8 cellular contexts compared by ENCODE assay signal in the genomic region with DNA sequence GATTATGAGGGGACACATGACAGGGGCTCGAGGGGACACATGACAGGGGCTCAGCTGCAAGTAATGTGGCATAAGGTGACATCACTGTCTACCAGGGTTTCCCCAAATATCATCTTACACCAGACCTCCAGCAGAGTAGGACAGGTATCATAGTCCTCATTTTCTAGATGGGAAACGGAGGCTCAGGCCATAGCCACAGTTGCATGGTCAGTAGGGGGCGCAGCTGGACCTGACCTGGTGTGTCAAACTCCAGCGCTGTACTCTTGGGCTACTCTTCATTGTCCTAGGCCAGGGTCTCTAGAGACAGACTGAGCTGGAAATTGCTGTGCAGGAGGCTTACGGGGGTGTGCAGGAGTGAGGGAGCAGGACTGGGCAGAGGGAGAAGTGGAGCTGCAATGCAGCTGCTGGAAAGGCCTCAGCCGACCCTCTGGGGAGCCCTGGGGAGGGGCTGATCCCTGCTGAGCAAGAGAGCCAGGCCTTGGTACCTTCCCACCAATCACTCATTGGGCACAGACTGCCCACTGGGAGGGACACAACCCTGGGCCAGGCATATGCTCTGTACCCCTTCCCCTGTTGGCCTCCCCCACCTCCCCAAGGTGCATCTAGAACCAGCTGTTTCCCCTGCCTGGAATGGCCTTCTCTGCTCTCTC.
A peak's percentile ranks its signal among the peaks of the same experiment; 100 is the strongest.
DNase-seq lines count a peak whose midpoint lies in the region; ATAC-seq and TF ChIP-seq lines count a peak whose summit lies in the region.

No MANE protein-coding gene starts in this region.

- no peak for TF ChIP-seq POLR2A in esophagus muscularis mucosa (IDR thresholded peaks at IDR 0.05; ENCODE audit: low read depth)

- no peaks in the 10 kb centered on the region for H3K36me3 ChIP-seq in esophagus muscularis mucosa
- no peaks in the 10 kb centered on the region for H3K36me3 ChIP-seq in parathyroid adenoma (ENCODE audit: control insufficient read depth, insufficient read depth, low read length)

- peak; percentile 94 for TF ChIP-seq RAD21 in Ishikawa (IDR thresholded peaks at IDR 0.05; ENCODE audit: low read depth)

- no peak overlapping the region for H3K4me3 ChIP-seq in esophagus muscularis mucosa
- H3K4me3 ChIP-seq in parathyroid adenoma (ENCODE audit: low read depth, low read length), result no peak overlapping the region

- H3K27ac Mint-ChIP-seq in Calu3 (ENCODE audit: unreplicated experiment), result no peak overlapping the region

- BruUV-seq in Calu3 (replicated peaks; lab: Mats Ljungman, UMichigan), result no TSS peak

- H3K27me3 ChIP-seq in esophagus muscularis mucosa, result no peaks in the 10 kb centered on the region
- H3K27me3 ChIP-seq in parathyroid adenoma (ENCODE audit: control insufficient read depth, insufficient read depth, low read length), result no peaks in the 10 kb centered on the region

- WGBS in esophagus muscularis mucosa, result 54% methylated on average over 4 of the region's 6 CpGs

- H3K36me3 Mint-ChIP-seq in Calu3 (ENCODE audit: insufficient read depth, unreplicated experiment), result no peaks in the 10 kb centered on the region

- intact Hi-C loops in Calu3 (cut with micrococcal nuclease; ENCODE audit: unreplicated experiment), result loop anchor here (2.0 to 10.0 kb wide), 4 partner anchors 84 to 210 kb away; a partner anchor contains a TSS
- intact Hi-C loops in esophagus muscularis mucosa (cut with DNase I), result no loop called here

- no peaks in the 10 kb centered on the region for H3K4me1 ChIP-seq in esophagus muscularis mucosa
- peaks cover 8% of the 10 kb centered on the region for H3K4me1 ChIP-seq in parathyroid adenoma

- CTCF ChIA-PET in Calu3 (lab: Charles Lee), result interaction anchor here (0.9 to 2.9 kb wide), 4 partner anchors 65 to 325 kb away, joined by 3 to 17 read pairs (median 4); no protein-coding TSS in a partner anchor

- peak overlapping the region; percentile 46 for H2AFZ ChIP-seq in parathyroid adenoma

- DNase-seq in Calu3 (peak; percentile 83), esophagus muscularis mucosa (ENCODE audit: extremely low spot score) (no peak), NCI-H2029 treated with DMSO at 0.1 percent for 48 hours (lab: John Stamatoyannopoulos, UW) (no peak)

- peaks cover 96% of the 10 kb centered on the region for H3K27me3 Mint-ChIP-seq in Calu3 (ENCODE audit: unreplicated experiment)

- H3K9ac ChIP-seq in parathyroid adenoma, result no peak overlapping the region

- peaks cover 0 to 19% (median 12%) of the 10 kb centered on the region in 4 donors for H3K9me3 ChIP-seq in esophagus muscularis mucosa
- no peaks in the 10 kb centered on the region for H3K9me3 ChIP-seq in parathyroid adenoma (ENCODE audit: control insufficient read depth, low read length)

- no peak for ATAC-seq in GM21515 (IDR thresholded peaks at IDR 0.05; ENCODE audit: unreplicated experiment)
- ATAC-seq in HG03460 (IDR thresholded peaks at IDR 0.05; ENCODE audit: unreplicated experiment), result no peak

- H3K4me1 Mint-ChIP-seq in Calu3 (ENCODE audit: low read depth, unreplicated experiment), result no peaks in the 10 kb centered on the region

- TF ChIP-seq CTCF in Calu3 (IDR thresholded peaks at IDR 0.05; ENCODE audit: unreplicated experiment), result peak; percentile 71
- peak; percentile 76 for TF ChIP-seq CTCF in VCaP (conservative IDR thresholded peaks at IDR 0.05)
- peak in 2 of 3 experiments; percentile 11 to 36 for TF ChIP-seq CTCF in esophagus muscularis mucosa (IDR thresholded peaks at IDR 0.05)
- peak; percentile 70 for TF ChIP-seq CTCF in parathyroid adenoma (IDR thresholded peaks at IDR 0.05)

- no peak overlapping the region for H3K4me2 ChIP-seq in parathyroid adenoma (ENCODE audit: low read length)

- peaks cover 2% of the 10 kb centered on the region for H3K79me2 ChIP-seq in parathyroid adenoma

- H3K9me3 Mint-ChIP-seq in Calu3 (ENCODE audit: low read depth, unreplicated experiment), result no peaks in the 10 kb centered on the region

- H3K4me3 Mint-ChIP-seq in Calu3 (ENCODE audit: low read depth, unreplicated experiment), result no peak overlapping the region

- no peak for TF ChIP-seq EP300 in Ishikawa (IDR thresholded peaks at IDR 0.05; ENCODE audit: borderline replicate concordance)
- no peak for TF ChIP-seq EP300 in esophagus muscularis mucosa (IDR thresholded peaks at IDR 0.05)

- no peak overlapping the region for H3K27ac ChIP-seq in VCaP
- H3K27ac ChIP-seq in esophagus muscularis mucosa (replicated peaks in 1 of 4), result no peak overlapping the region
- no peak overlapping the region for H3K27ac ChIP-seq in parathyroid adenoma

TF ChIP-seq in Ishikawa, 13 proteins besides CTCF, POLR2A, EP300 and RAD21:
- no peak for TF ChIP-seq CREB1 (IDR thresholded peaks at IDR 0.05; ENCODE audit: low read depth)
- TF ChIP-seq, protein P1, sequence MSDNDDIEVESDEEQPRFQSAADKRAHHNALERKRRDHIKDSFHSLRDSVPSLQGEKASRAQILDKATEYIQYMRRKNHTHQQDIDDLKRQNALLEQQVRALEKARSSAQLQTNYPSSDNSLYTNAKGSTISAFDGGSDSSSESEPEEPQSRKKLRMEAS (IDR thresholded peaks at IDR 0.05), result no peak
- TF ChIP-seq YY1 (IDR thresholded peaks at IDR 0.05; ENCODE audit: low read depth), result no peak
- TF ChIP-seq, protein P2, sequence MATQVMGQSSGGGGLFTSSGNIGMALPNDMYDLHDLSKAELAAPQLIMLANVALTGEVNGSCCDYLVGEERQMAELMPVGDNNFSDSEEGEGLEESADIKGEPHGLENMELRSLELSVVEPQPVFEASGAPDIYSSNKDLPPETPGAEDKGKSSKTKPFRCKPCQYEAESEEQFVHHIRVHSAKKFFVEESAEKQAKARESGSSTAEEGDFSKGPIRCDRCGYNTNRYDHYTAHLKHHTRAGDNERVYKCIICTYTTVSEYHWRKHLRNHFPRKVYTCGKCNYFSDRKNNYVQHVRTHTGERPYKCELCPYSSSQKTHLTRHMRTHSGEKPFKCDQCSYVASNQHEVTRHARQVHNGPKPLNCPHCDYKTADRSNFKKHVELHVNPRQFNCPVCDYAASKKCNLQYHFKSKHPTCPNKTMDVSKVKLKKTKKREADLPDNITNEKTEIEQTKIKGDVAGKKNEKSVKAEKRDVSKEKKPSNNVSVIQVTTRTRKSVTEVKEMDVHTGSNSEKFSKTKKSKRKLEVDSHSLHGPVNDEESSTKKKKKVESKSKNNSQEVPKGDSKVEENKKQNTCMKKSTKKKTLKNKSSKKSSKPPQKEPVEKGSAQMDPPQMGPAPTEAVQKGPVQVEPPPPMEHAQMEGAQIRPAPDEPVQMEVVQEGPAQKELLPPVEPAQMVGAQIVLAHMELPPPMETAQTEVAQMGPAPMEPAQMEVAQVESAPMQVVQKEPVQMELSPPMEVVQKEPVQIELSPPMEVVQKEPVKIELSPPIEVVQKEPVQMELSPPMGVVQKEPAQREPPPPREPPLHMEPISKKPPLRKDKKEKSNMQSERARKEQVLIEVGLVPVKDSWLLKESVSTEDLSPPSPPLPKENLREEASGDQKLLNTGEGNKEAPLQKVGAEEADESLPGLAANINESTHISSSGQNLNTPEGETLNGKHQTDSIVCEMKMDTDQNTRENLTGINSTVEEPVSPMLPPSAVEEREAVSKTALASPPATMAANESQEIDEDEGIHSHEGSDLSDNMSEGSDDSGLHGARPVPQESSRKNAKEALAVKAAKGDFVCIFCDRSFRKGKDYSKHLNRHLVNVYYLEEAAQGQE (IDR thresholded peaks at IDR 0.05; ENCODE audit: low read depth), result no peak
- no peak for TF ChIP-seq NFIC (IDR thresholded peaks at IDR 0.05)
- TF ChIP-seq FOXM1 (IDR thresholded peaks at IDR 0.05; ENCODE audit: borderline replicate concordance, low read depth), result no peak
- TF ChIP-seq ZBTB7A (IDR thresholded peaks at IDR 0.05; ENCODE audit: low read depth), result no peak
- TF ChIP-seq EGR1 (IDR thresholded peaks at IDR 0.05), result no peak
- TF ChIP-seq, protein P3, sequence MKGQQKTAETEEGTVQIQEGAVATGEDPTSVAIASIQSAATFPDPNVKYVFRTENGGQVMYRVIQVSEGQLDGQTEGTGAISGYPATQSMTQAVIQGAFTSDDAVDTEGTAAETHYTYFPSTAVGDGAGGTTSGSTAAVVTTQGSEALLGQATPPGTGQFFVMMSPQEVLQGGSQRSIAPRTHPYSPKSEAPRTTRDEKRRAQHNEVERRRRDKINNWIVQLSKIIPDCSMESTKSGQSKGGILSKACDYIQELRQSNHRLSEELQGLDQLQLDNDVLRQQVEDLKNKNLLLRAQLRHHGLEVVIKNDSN (IDR thresholded peaks at IDR 0.05), result no peak
- TF ChIP-seq CEBPB (IDR thresholded peaks at IDR 0.05), result no peak
- no peak for TF ChIP-seq TAF1 (IDR thresholded peaks at IDR 0.05; ENCODE audit: low read depth)
- no peak for TF ChIP-seq TEAD4 (IDR thresholded peaks at IDR 0.05)
- TF ChIP-seq TCF12 (IDR thresholded peaks at IDR 0.05; ENCODE audit: low read depth), result no peak

Comparison
In these comparisons a context has a peak if more than half of its experiments do, and no peak if none do; other contexts are left out.
1. CTCF ChIP-seq: peak in every context shown above with its lines; median percentile 76 in VCaP; 71 in Calu3; 70 in parathyroid adenoma; 24 in esophagus muscularis mucosa.